ENCODE assay signal across 7 cellular contexts in the genomic region with DNA sequence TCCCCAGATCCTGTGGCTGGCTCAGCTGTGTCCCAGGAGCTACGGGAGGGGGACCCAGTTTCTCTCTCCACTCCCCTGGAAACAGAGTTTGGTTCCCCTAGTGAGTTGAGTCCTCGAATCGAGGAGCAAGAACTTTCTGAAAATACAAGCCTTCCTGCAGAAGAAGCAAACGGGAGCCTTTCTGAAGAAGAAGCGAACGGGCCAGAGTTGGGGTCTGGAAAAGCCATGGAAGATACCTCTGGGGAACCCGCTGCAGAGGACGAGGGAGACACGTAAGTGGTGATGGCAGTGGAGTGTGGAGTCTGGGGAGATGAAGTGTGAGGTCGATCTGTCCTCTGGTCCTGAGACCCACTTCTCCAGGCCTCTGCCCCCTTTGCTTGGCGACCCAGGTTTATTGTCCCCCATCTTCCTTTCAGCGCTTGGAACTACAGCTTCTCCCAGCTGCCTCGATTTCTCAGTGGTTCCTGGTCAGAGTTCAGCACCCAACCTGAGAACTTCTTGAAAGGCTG. TPM values are rescaled to one million over a fixed set of nuclear protein-coding genes. Genes with fewer than 3 reads are reported as not detected.
DNase-seq lines count a peak whose midpoint lies in the region; ATAC-seq and TF ChIP-seq lines count a peak whose summit lies in the region.

No MANE protein-coding gene starts in this region.

- DNase-seq in HFFc6, result no peak
- no peak for DNase-seq in activated CD8-positive, alpha-beta T cell treated with anti-CD3 and anti-CD28 coated beads for 36 hours
- DNase-seq in stimulated activated effector memory CD8-positive, alpha-beta T cell treated with anti-CD3 and anti-CD28 coated beads, Interleukin-12 subunit alpha, Interleukin-12 subunit beta, amount 100 ng/mL, for 72 hours (ENCODE audit: low spot score in 2 of 2), result no peak
- DNase-seq in NCI-H526 treated with DMSO at 0.1 percent for 48 hours (lab: John Stamatoyannopoulos, UW), result no peak
- no peak for DNase-seq in T-helper 9 cell

- H3K9me3 ChIP-seq in iPS-15b (ENCODE audit: control insufficient read depth, insufficient read depth, low read length), result no peaks in the 10 kb centered on the region

- H3K27ac Mint-ChIP-seq in HFFc6, result peak overlapping the region; percentile 92
- H3K27ac Mint-ChIP-seq in activated CD8-positive, alpha-beta T cell treated with anti-CD3 and anti-CD28 coated beads for 36 hours, result peak overlapping the region; percentile 99
- peak overlapping the region; percentile 99 for H3K27ac Mint-ChIP-seq in stimulated activated effector memory CD8-positive, alpha-beta T cell treated with anti-CD3 and anti-CD28 coated beads, Interleukin-12 subunit alpha, Interleukin-12 subunit beta, amount 100 ng/mL, for 72 hours

- H3K27me3 Mint-ChIP-seq in HFFc6 (ENCODE audit: insufficient read depth), result no peaks in the 10 kb centered on the region; the same call in none of the 2 replicates
- no peaks in the 10 kb centered on the region for H3K27me3 Mint-ChIP-seq in activated CD8-positive, alpha-beta T cell treated with anti-CD3 and anti-CD28 coated beads for 36 hours

- intact Hi-C loops in activated CD8-positive, alpha-beta T cell treated with anti-CD3 and anti-CD28 coated beads for 36 hours (cut with micrococcal nuclease), result loop anchor here (5.0 kb wide), 2 partner anchors 57 to 107 kb away; a partner anchor contains a TSS

- POLR2A ChIA-PET in activated CD8-positive, alpha-beta T cell treated with anti-CD3 and anti-CD28 coated beads for 36 hours (lab: Charles Lee), result interaction anchor here (0.9 to 6.3 kb wide), 14 partner anchors 15 to 234 kb away, joined by 3 to 78 read pairs (median 7); a partner anchor contains a TSS

- H3K36me3 Mint-ChIP-seq in HFFc6 (ENCODE audit: low read depth), result peaks cover 20% of the 10 kb centered on the region
- peaks cover 52% of the 10 kb centered on the region for H3K36me3 Mint-ChIP-seq in activated CD8-positive, alpha-beta T cell treated with anti-CD3 and anti-CD28 coated beads for 36 hours (ENCODE audit: low read depth)
- peaks cover 86% of the 10 kb centered on the region for H3K36me3 Mint-ChIP-seq in stimulated activated effector memory CD8-positive, alpha-beta T cell treated with anti-CD3 and anti-CD28 coated beads, Interleukin-12 subunit alpha, Interleukin-12 subunit beta, amount 100 ng/mL, for 72 hours

- peak overlapping the region; percentile 78 for H3K9ac ChIP-seq in iPS-15b (ENCODE audit: low read depth, low read length)

- TF ChIP-seq CTCF in HFFc6 (IDR thresholded peaks at IDR 0.05), result no peak
- TF ChIP-seq CTCF in activated CD8-positive, alpha-beta T cell treated with anti-CD3 and anti-CD28 coated beads for 36 hours (IDR thresholded peaks at IDR 0.05), result no peak

- H3K36me3 ChIP-seq in iPS-15b (ENCODE audit: control insufficient read depth, insufficient read depth, low read length), result no peaks in the 10 kb centered on the region

- no peak for ATAC-seq in activated CD8-positive, alpha-beta T cell treated with anti-CD3 and anti-CD28 coated beads for 36 hours
- no peak for ATAC-seq in stimulated activated effector memory CD8-positive, alpha-beta T cell treated with anti-CD3 and anti-CD28 coated beads, Interleukin-12 subunit alpha, Interleukin-12 subunit beta, amount 100 ng/mL, for 72 hours
- no peak for ATAC-seq in HG02759 (IDR thresholded peaks at IDR 0.05; ENCODE audit: unreplicated experiment)

- CTCF ChIA-PET in activated CD8-positive, alpha-beta T cell treated with anti-CD3 and anti-CD28 coated beads for 36 hours (lab: Charles Lee), result interaction anchor here (0.6 to 5.2 kb wide), 22 partner anchors 11 to 352 kb away, joined by 3 to 63 read pairs (median 6); a partner anchor contains a TSS

- peaks cover 31% of the 10 kb centered on the region for H3K4me1 Mint-ChIP-seq in HFFc6 (ENCODE audit: low read depth)
- peaks cover 25% of the 10 kb centered on the region for H3K4me1 Mint-ChIP-seq in activated CD8-positive, alpha-beta T cell treated with anti-CD3 and anti-CD28 coated beads for 36 hours (ENCODE audit: low read depth)
- H3K4me1 Mint-ChIP-seq in stimulated activated effector memory CD8-positive, alpha-beta T cell treated with anti-CD3 and anti-CD28 coated beads, Interleukin-12 subunit alpha, Interleukin-12 subunit beta, amount 100 ng/mL, for 72 hours, result peaks cover 41% of the 10 kb centered on the region

- H3K4me3 Mint-ChIP-seq in HFFc6, result peak overlapping the region; percentile 93
- peak overlapping the region; percentile 92 for H3K4me3 Mint-ChIP-seq in activated CD8-positive, alpha-beta T cell treated with anti-CD3 and anti-CD28 coated beads for 36 hours
- peak overlapping the region; percentile 96 for H3K4me3 Mint-ChIP-seq in stimulated activated effector memory CD8-positive, alpha-beta T cell treated with anti-CD3 and anti-CD28 coated beads, Interleukin-12 subunit alpha, Interleukin-12 subunit beta, amount 100 ng/mL, for 72 hours

- no peaks in the 10 kb centered on the region for H3K9me3 Mint-ChIP-seq in HFFc6
- H3K9me3 Mint-ChIP-seq in activated CD8-positive, alpha-beta T cell treated with anti-CD3 and anti-CD28 coated beads for 36 hours, result no peaks in the 10 kb centered on the region
- no peaks in the 10 kb centered on the region for H3K9me3 Mint-ChIP-seq in stimulated activated effector memory CD8-positive, alpha-beta T cell treated with anti-CD3 and anti-CD28 coated beads, Interleukin-12 subunit alpha, Interleukin-12 subunit beta, amount 100 ng/mL, for 72 hours

- H3K27me3 ChIP-seq in iPS-15b (ENCODE audit: control insufficient read depth, insufficient read depth, low read length), result no peaks in the 10 kb centered on the region

- H3K4me1 ChIP-seq in iPS-15b (ENCODE audit: control insufficient read depth, insufficient read depth, low read length), result peaks cover 10% of the 10 kb centered on the region

- peak overlapping the region; percentile 96 for H3K4me3 ChIP-seq in iPS-15b (ENCODE audit: low read depth, low read length)

RNA-seq across cellular contexts. Expression of a gene that starts 0.6 kb away (rescaled TPM):
- 10 to 100 TPM in 5 of 6 experiments, 1 to 10 TPM in 1; 8.6 to 18.2 (median 15.2) TPM for total RNA-seq in HFFc6 (2021; fragmentation: NEBNext Ultra II Directional; extraction: Animal tissue kit (Norgen Biotek cat#: 25700))
- total RNA-seq in activated CD8-positive, alpha-beta T cell treated with anti-CD3 and anti-CD28 coated beads for 36 hours, result 10 to 100 TPM; 27.5 to 28.6 TPM

RNA-seq across cellular contexts. Expression of a gene that starts 1.6 kb away (rescaled TPM):
- total RNA-seq in HFFc6 (2021; fragmentation: NEBNext Ultra II Directional; extraction: Animal tissue kit (Norgen Biotek cat#: 25700)), result 10 to 100 TPM; 68.1 to 84.3 (median 75.4) TPM
- total RNA-seq in activated CD8-positive, alpha-beta T cell treated with anti-CD3 and anti-CD28 coated beads for 36 hours, result 100 to 1,000 TPM; 129 to 138 TPM

RNA-seq across cellular contexts. Expression of a gene that starts 16.1 kb away (rescaled TPM):
- total RNA-seq in HFFc6 (2021; fragmentation: NEBNext Ultra II Directional; extraction: Animal tissue kit (Norgen Biotek cat#: 25700)), result under 1 TPM; 0.12 to 0.34 (median 0.24) TPM
- not detected for total RNA-seq in activated CD8-positive, alpha-beta T cell treated with anti-CD3 and anti-CD28 coated beads for 36 hours

RNA-seq across cellular contexts. Expression of a gene that starts 28.7 kb away (rescaled TPM):
- not detected for total RNA-seq in HFFc6 (2021; fragmentation: NEBNext Ultra II Directional; extraction: Animal tissue kit (Norgen Biotek cat#: 25700))
- total RNA-seq in activated CD8-positive, alpha-beta T cell treated with anti-CD3 and anti-CD28 coated beads for 36 hours, result not detected

RNA-seq across cellular contexts. Expression of a gene that starts 38.1 kb away (rescaled TPM):
- not detected for total RNA-seq in HFFc6 (2021; fragmentation: NEBNext Ultra II Directional; extraction: Animal tissue kit (Norgen Biotek cat#: 25700))
- under 1 TPM in 1 of 2 experiments, not detected in 1; 0.38 TPM for total RNA-seq in activated CD8-positive, alpha-beta T cell treated with anti-CD3 and anti-CD28 coated beads for 36 hours
